In genomic region chr9:131499254-131499653, GRCh38 we compare ENCODE assay signal across 1 cellular context.
TF ChIP-seq lines count a peak whose summit lies in the region.

No MANE protein-coding gene starts in this region.

TF ChIP-seq in H1, 55 proteins besides CTCF, POLR2A, EP300 and RAD21:
- no peak for TF ChIP-seq FOSL1 (IDR thresholded peaks at IDR 0.05; ENCODE audit: insufficient read depth, low read depth, low read length)
- TF ChIP-seq POLR2AphosphoS5 (IDR thresholded peaks at IDR 0.05; ENCODE audit: low read depth, low read length), result peak; percentile 62
TF ChIP-seq in H1: peak in this region for 1.
